9 cellular contexts compared by ENCODE assay signal in genomic region chr2:9287400-9288059, GRCh38.
DNase-seq lines count a peak whose midpoint lies in the region; ATAC-seq and TF ChIP-seq lines count a peak whose summit lies in the region.
"Had no signal": no experiment of that assay in that cellular context is flagged by ENCODE, and none has a peak within 500 bp of the region (broad histone marks: within the 10 kb centered on the region; RNA-seq: fewer than 3 reads in every experiment).

No MANE protein-coding gene starts in this region.

- no peaks in the 10 kb centered on the region for H3K9me2 ChIP-seq in OCI-LY7 (ENCODE audit: insufficient read depth, low read length)

- H2AFZ ChIP-seq in OCI-LY7 (ENCODE audit: low read length): no peak overlapping the region

- H3K36me3 ChIP-seq in OCI-LY7 (ENCODE audit: insufficient read depth, low read length): no peaks in the 10 kb centered on the region

- peak; percentile 93 for DNase-seq in GM03348 (ENCODE audit: low spot score)
- DNase-seq in RKO (ENCODE audit: low spot score): peak; percentile 98
- peak; percentile 97 for DNase-seq in epithelial cell of esophagus (ENCODE audit: low read depth)
- peak; percentile 89 for DNase-seq in pulmonary artery endothelial cell (ENCODE audit: low read depth, low spot score)
- DNase-seq in SKM-1 treated with dmso at 0.1 percent for 144 hours (lab: John Stamatoyannopoulos, UW; ENCODE audit: unreplicated experiment): no peak
- DNase-seq in OCI-LY7 (ENCODE audit: low spot score): no peak
- DNase-seq in activated CD4-positive, alpha-beta T cell treated with anti-CD3 and anti-CD28 coated beads for 4 hours: no peak
- DNase-seq: GDM1 had no signal

- CTCF ChIA-PET in OCI-LY7 (lab: Charles Lee; ENCODE audit: unreplicated experiment): no interaction called here

- POLR2A ChIA-PET in OCI-LY7 (lab: Charles Lee): no interaction called here

- BruUV-seq in OCI-LY7 (replicated peaks; lab: Mats Ljungman, UMichigan): no TSS peak

- no peak for TF ChIP-seq CTCF in epithelial cell of esophagus (IDR thresholded peaks at IDR 0.05; ENCODE audit: insufficient read depth, low read depth, low read length, missing control alignments)
- TF ChIP-seq CTCF in OCI-LY7 (conservative IDR thresholded peaks at IDR 0.05; ENCODE audit: low read length): no peak

- intact Hi-C loops in OCI-LY7 (cut with micrococcal nuclease; ENCODE audit: unreplicated experiment): no loop called here

- no peaks in the 10 kb centered on the region for H3K4me1 ChIP-seq in OCI-LY7 (ENCODE audit: insufficient read depth, low read length, poor library complexity, severe bottlenecking)

- H3K79me2 ChIP-seq in OCI-LY7 (ENCODE audit: insufficient read depth, low read depth, low read length): no peaks in the 10 kb centered on the region

- H3K4me2 ChIP-seq in OCI-LY7 (ENCODE audit: low read length): no peak overlapping the region

- H3K27ac ChIP-seq in OCI-LY7 (ENCODE audit: low read depth, low read length, poor library complexity, severe bottlenecking): no peak overlapping the region

- H3K4me3 ChIP-seq in epithelial cell of esophagus (ENCODE audit: low read length) (no peak overlapping the region), OCI-LY7 (ENCODE audit: low read depth, low read length, poor library complexity, severe bottlenecking) (no peak overlapping the region)

- no peak for ATAC-seq in GM19455 (IDR thresholded peaks at IDR 0.05; ENCODE audit: unreplicated experiment)

- no peaks in the 10 kb centered on the region for H4K20me1 ChIP-seq in OCI-LY7 (ENCODE audit: insufficient read depth, low read length)

- no peaks in the 10 kb centered on the region for H3K9me3 ChIP-seq in OCI-LY7 (ENCODE audit: low read length)

Comparison
In these comparisons a context has a peak if more than half of its experiments do, and no peak if none do; other contexts are left out.
1. DNase-seq: peak in GM03348 (single experiment), RKO (single experiment), epithelial cell of esophagus (single experiment) and pulmonary artery endothelial cell (single experiment); none in SKM-1 treated with dmso at 0.1 percent for 144 hours (single experiment), OCI-LY7 (single experiment) and activated CD4-positive, alpha-beta T cell treated with anti-CD3 and anti-CD28 coated beads for 4 hours (0 of 2).